Comparison of ENCODE assay signal across 13 cellular contexts in the genomic region with DNA sequence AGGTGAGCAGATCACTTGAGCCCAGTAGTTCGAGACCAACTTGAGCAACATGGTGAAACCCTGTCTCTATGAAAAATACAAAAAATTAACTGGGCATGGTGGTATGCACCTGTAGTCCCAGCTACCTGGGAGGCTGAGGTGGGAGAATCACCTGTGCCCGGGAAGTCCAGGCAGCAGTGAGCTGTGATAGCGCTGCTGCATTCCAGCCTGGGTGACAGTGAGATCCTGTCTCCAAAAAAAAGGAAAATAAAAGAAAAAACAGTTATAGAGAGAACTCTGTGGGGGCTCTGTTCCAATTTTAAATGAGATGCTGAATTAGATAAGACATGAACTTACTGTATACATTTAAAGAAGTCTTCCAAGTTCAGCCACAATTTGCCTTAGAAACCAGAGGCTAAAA.
"Had no signal": no experiment of that assay in that cellular context is flagged by ENCODE, and none has a peak within 500 bp of the region (broad histone marks: within the 10 kb centered on the region; RNA-seq: fewer than 3 reads in every experiment).

No MANE protein-coding gene starts in this region.

- ATAC-seq: gastroesophageal sphincter; naive thymus-derived CD8-positive, alpha-beta T cell; right lobe of liver had no signal

- H3K4me3 ChIP-seq: gastroesophageal sphincter, prostate gland, right lobe of liver, thoracic aorta had no signal

- H3K4me1 ChIP-seq: prostate gland, right lobe of liver had no signal

- H3K9me3 ChIP-seq: gastroesophageal sphincter, neutrophil, prostate gland, right lobe of liver, thoracic aorta had no signal

- H3K36me3 ChIP-seq: prostate gland, thoracic aorta had no signal

- H3K27ac ChIP-seq: neutrophil, prostate gland, right lobe of liver had no signal

- DNase-seq: activated CD4-positive, alpha-beta memory T cell treated with anti-CD3 and anti-CD28 coated beads, Interleukin-2, amount 10 ng/mL, durations not matched to agents 7 days and 5 days; activated gamma-delta T cell; activated T-cell treated with anti-CD3 and anti-CD28 coated beads, Interleukin-2, amount 50 U/mL, for 48 hours; amygdala; midbrain; naive thymus-derived CD8-positive, alpha-beta T cell; right lobe of liver; stimulated activated naive CD4-positive, alpha-beta T cell treated with Interleukin-2 at 50 U/mL for 16 hours; T-helper 9 cell had no signal

- H3K27me3 ChIP-seq: gastroesophageal sphincter, neutrophil, right lobe of liver had no signal
